Comparison of ENCODE assay signal across 14 cellular contexts in the genomic region with DNA sequence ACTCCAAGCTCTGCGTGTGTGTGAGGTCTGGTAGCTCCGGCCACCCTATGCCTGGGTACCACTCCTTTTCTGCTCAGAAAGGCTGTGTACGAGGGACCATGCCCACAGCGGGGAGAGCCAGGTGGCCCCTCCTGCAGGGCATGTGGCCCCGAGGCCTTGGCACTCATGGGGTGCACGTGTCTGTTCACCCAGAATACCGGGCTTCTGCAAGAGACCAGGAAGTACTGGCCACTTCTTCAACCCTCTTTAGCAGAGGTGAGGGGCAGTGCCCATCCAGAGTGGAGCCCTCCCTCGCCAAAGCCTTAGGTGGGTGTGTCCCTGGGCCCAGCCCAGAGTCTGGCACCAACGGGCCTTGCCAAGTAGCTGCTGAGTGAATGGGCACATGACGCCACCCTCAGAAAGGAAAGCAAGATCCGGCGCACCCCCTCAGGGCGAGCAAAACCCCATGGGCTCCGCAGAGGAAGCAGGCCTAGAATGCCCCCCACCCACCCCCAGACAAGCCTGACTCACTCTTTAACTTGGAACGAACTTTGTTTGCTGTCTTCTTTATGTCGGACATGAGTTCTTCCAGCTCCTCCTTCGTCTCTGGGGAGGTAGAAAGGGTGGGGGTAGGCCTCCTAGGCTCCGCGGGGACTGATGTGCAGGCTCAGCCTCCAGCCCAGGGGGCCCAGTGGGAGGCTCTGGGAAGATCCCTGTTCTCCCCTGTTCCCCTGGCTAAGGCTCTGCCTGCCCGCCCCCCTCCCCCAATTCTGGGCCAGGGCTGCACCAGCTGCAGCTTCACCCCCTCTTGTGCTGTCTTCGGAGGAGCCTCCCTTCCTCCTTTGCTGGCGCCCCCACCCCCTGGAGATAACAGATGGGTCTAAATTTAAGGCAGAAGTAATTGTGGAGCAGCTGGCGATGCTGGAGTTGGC. TPM values are rescaled to one million over a fixed set of nuclear protein-coding genes. Genes with fewer than 3 reads are reported as not detected.
A peak's percentile ranks its signal among the peaks of the same experiment; 100 is the strongest.
DNase-seq lines count a peak whose midpoint lies in the region; ATAC-seq, FAIRE-seq and TF ChIP-seq lines count a peak whose summit lies in the region.
"Had no signal": no experiment of that assay in that cellular context is flagged by ENCODE, and none has a peak within 500 bp of the region (broad histone marks: within the 10 kb centered on the region; RNA-seq: fewer than 3 reads in every experiment).

No MANE protein-coding gene starts in this region.

- peak; percentile 62 for ATAC-seq in RWPE2 (ENCODE audit: low read depth)
- no peak for ATAC-seq in activated naive CD4-positive, alpha-beta T cell treated with anti-CD3 and anti-CD28 coated beads, Interleukin-2, amount 50 U/mL, for 72 hours

- H3K9me3 ChIP-seq in RWPE2 (ENCODE audit: severe bottlenecking), result no peaks in the 10 kb centered on the region
- H3K9me3 ChIP-seq in fibroblast of lung (ENCODE audit: control insufficient read depth, insufficient read depth, low read depth, low read length), result no peaks in the 10 kb centered on the region

- no peak overlapping the region for H3K4me3 ChIP-seq in RWPE2 (ENCODE audit: severe bottlenecking)
- H3K4me3 ChIP-seq in fibroblast of lung (replicated peaks in 1 of 4; ENCODE audit: control extremely low read depth in 1 of 4, insufficient read depth in 1 of 4, low read depth in 3 of 4, low read length in 4 of 4), result no peak overlapping the region
- H3K4me3 ChIP-seq in skeletal muscle cell (ENCODE audit: low read depth, low read length), result no peak overlapping the region
- H3K4me3 ChIP-seq: GM23248 had no signal

- peaks cover 16% of the 10 kb centered on the region for H3K4me1 Mint-ChIP-seq in activated T-cell treated with anti-CD3 and anti-CD28 coated beads, Interleukin-2, amount 50 U/mL, for 24 hours (ENCODE audit: low read depth)

- H3K27ac ChIP-seq in RWPE2 (ENCODE audit: poor library complexity, severe bottlenecking) (peak overlapping the region; percentile 72), fibroblast of lung (ENCODE audit: insufficient read depth, low read length) (no peak overlapping the region)
- H3K27ac ChIP-seq: GM23248 had no signal

- H3K36me3 ChIP-seq in RWPE2 (ENCODE audit: low read depth), result peaks cover 36% of the 10 kb centered on the region
- peaks cover 27% of the 10 kb centered on the region for H3K36me3 ChIP-seq in fibroblast of lung (ENCODE audit: control insufficient read depth, insufficient read depth, low read length)

- DNase-seq in H54 (ENCODE audit: insufficient read length, low spot score) (peak; percentile 81), RWPE2 (ENCODE audit: low spot score) (no peak), fibroblast of lung (ENCODE audit: low read depth in 2 of 2) (peak; percentile 47 to 87), skeletal muscle cell (ENCODE audit: low read depth) (peak; percentile 70), NCI-H146 treated with DMSO at 0.1 percent for 48 hours (lab: John Stamatoyannopoulos, UW; ENCODE audit: unreplicated experiment) (no peak), UCSD-AML1 (lab: John Stamatoyannopoulos, UW; ENCODE audit: unreplicated experiment) (no peak)
- DNase-seq in activated T-cell treated with anti-CD3 and anti-CD28 coated beads, Interleukin-2, amount 50 U/mL, for 24 hours, result no peak
- DNase-seq in activated naive CD4-positive, alpha-beta T cell treated with anti-CD3 and anti-CD28 coated beads, Interleukin-2, amount 50 U/mL, for 72 hours (ENCODE audit: low spot score in 2 of 2), result no peak
- DNase-seq: kidney glomerular epithelial cell had no signal

- TF ChIP-seq CTCF in RWPE2 (IDR thresholded peaks at IDR 0.05; ENCODE audit: poor library complexity, severe bottlenecking), result no peak
- TF ChIP-seq CTCF in fibroblast of lung (conservative IDR thresholded peaks at IDR 0.05 in 1 of 2, IDR thresholded peaks at IDR 0.05 in 1 of 2; ENCODE audit: low read depth in 1 of 2, low read length in 2 of 2), result no peak

- H3K4me2 ChIP-seq in fibroblast of lung (ENCODE audit: extremely low read depth, insufficient read depth, low read length), result no peak overlapping the region

- peaks cover 54% of the 10 kb centered on the region for H3K36me3 Mint-ChIP-seq in activated T-cell treated with anti-CD3 and anti-CD28 coated beads, Interleukin-2, amount 50 U/mL, for 24 hours (ENCODE audit: low read depth)
- no peaks in the 10 kb centered on the region for H3K36me3 Mint-ChIP-seq in activated naive CD4-positive, alpha-beta T cell treated with anti-CD3 and anti-CD28 coated beads, Interleukin-2, amount 50 U/mL, for 72 hours

- H4K20me1 ChIP-seq in fibroblast of lung (ENCODE audit: control insufficient read depth, extremely low read depth, insufficient read depth, low read length), result no peaks in the 10 kb centered on the region

- H3K27me3 Mint-ChIP-seq in activated T-cell treated with anti-CD3 and anti-CD28 coated beads, Interleukin-2, amount 50 U/mL, for 24 hours, result no peaks in the 10 kb centered on the region
- H3K27me3 Mint-ChIP-seq: activated CD4-positive, alpha-beta T cell treated with anti-CD3 and anti-CD28 coated beads for 36 hours; type B pancreatic cell had no signal

- H3K4me3 Mint-ChIP-seq in activated T-cell treated with anti-CD3 and anti-CD28 coated beads, Interleukin-2, amount 50 U/mL, for 24 hours, result no peak overlapping the region
- H3K4me3 Mint-ChIP-seq: activated CD4-positive, alpha-beta T cell treated with anti-CD3 and anti-CD28 coated beads for 36 hours; endodermal cell; type B pancreatic cell had no signal

- no peak overlapping the region for H3K27ac Mint-ChIP-seq in activated T-cell treated with anti-CD3 and anti-CD28 coated beads, Interleukin-2, amount 50 U/mL, for 24 hours
- no peak overlapping the region for H3K27ac Mint-ChIP-seq in activated naive CD4-positive, alpha-beta T cell treated with anti-CD3 and anti-CD28 coated beads, Interleukin-2, amount 50 U/mL, for 72 hours
- H3K27ac Mint-ChIP-seq: activated CD4-positive, alpha-beta T cell treated with anti-CD3 and anti-CD28 coated beads for 36 hours; endodermal cell; type B pancreatic cell had no signal

- no peak for TF ChIP-seq POLR2A in H54 (IDR thresholded peaks at IDR 0.05; ENCODE audit: low read depth, low read length)

- peaks cover 11% of the 10 kb centered on the region for H3K79me2 ChIP-seq in fibroblast of lung (ENCODE audit: control insufficient read depth, insufficient read depth, low read length)

- FAIRE-seq in H54 (lab: Jason Lieb, UNC), result no peak
- FAIRE-seq: RCC 7860 had no signal

- H3K9ac ChIP-seq in fibroblast of lung (ENCODE audit: insufficient read depth, low read length), result no peak overlapping the region
- H3K9ac ChIP-seq: GM23248 had no signal

- H3K9me3 Mint-ChIP-seq in activated T-cell treated with anti-CD3 and anti-CD28 coated beads, Interleukin-2, amount 50 U/mL, for 24 hours, result no peaks in the 10 kb centered on the region
- no peaks in the 10 kb centered on the region for H3K9me3 Mint-ChIP-seq in activated naive CD4-positive, alpha-beta T cell treated with anti-CD3 and anti-CD28 coated beads, Interleukin-2, amount 50 U/mL, for 72 hours
- H3K9me3 Mint-ChIP-seq: endodermal cell, type B pancreatic cell had no signal

- H3K4me1 ChIP-seq in RWPE2 (ENCODE audit: insufficient read depth, poor library complexity, severe bottlenecking) (peaks cover 29% of the 10 kb centered on the region), fibroblast of lung (ENCODE audit: control insufficient read depth, extremely low read depth, insufficient read depth, low read length) (no peaks in the 10 kb centered on the region)

- no peak overlapping the region for H2AFZ ChIP-seq in fibroblast of lung (ENCODE audit: low read length)
- H2AFZ ChIP-seq: GM23248 had no signal

- no peaks in the 10 kb centered on the region for H3K27me3 ChIP-seq in RWPE2 (ENCODE audit: insufficient read depth, poor library complexity, severe bottlenecking)
- H3K27me3 ChIP-seq in fibroblast of lung (ENCODE audit: control insufficient read depth, insufficient read depth, low read length), result no peaks in the 10 kb centered on the region

RNA-seq across cellular contexts. Expression of gene STX1A, which starts 14.6 kb away (rescaled TPM):
- 4.6 and 8.1 TPM in 2 replicates for total RNA-seq in fibroblast of lung
- polyA plus RNA-seq in fibroblast of lung, result 7.8 and 17.2 TPM in 2 replicates
- 5.9 and 13.2 TPM in 2 replicates for polyA plus RNA-seq in fibroblast of lung (2012)
- polyA minus RNA-seq in fibroblast of lung (ENCODE audit: low replicate concordance), result 14.9 and 16.3 TPM in 2 replicates
- total RNA-seq in activated naive CD4-positive, alpha-beta T cell treated with anti-CD3 and anti-CD28 coated beads, Interleukin-2, amount 50 U/mL, for 72 hours, result 10 to 100 TPM in 1 of 2 donors, 1 to 10 TPM in 1; 8.8 to 14.0 TPM

RNA-seq across cellular contexts. Expression of gene BUD23, which starts 21.5 kb away (rescaled TPM):
- 30.8 and 31.9 TPM in 2 replicates for total RNA-seq in fibroblast of lung
- polyA plus RNA-seq in fibroblast of lung, result 60.1 and 78.4 TPM in 2 replicates
- polyA plus RNA-seq in fibroblast of lung (2012), result 55.6 and 70.6 TPM in 2 replicates
- 32.7 and 63.0 TPM in 2 replicates for polyA minus RNA-seq in fibroblast of lung (ENCODE audit: low replicate concordance)
- 10 to 100 TPM; 91.8 to 97.9 TPM for total RNA-seq in activated naive CD4-positive, alpha-beta T cell treated with anti-CD3 and anti-CD28 coated beads, Interleukin-2, amount 50 U/mL, for 72 hours

RNA-seq across cellular contexts. Expression of gene DNAJC30, which starts 21.6 kb away (rescaled TPM):
- total RNA-seq in fibroblast of lung, result 1.8 and 3.8 TPM in 2 replicates
- polyA plus RNA-seq in fibroblast of lung, result 7.3 and 7.7 TPM in 2 replicates
- polyA plus RNA-seq in fibroblast of lung (2012), result 12.8 and 13.5 TPM in 2 replicates
- polyA minus RNA-seq in fibroblast of lung (ENCODE audit: low replicate concordance), result 7.7 and 12.3 TPM in 2 replicates
- 1 to 10 TPM; 3.7 to 7.5 TPM for total RNA-seq in activated naive CD4-positive, alpha-beta T cell treated with anti-CD3 and anti-CD28 coated beads, Interleukin-2, amount 50 U/mL, for 72 hours

RNA-seq across cellular contexts. Expression of gene ABHD11, which starts 33.7 kb away (rescaled TPM):
- 7.1 and 8.0 TPM in 2 replicates for total RNA-seq in fibroblast of lung
- polyA plus RNA-seq in fibroblast of lung, result 6.5 and 16.3 TPM in 2 replicates
- polyA plus RNA-seq in fibroblast of lung (2012), result 7.4 and 18.4 TPM in 2 replicates
- 44.9 and 45.3 TPM in 2 replicates for polyA minus RNA-seq in fibroblast of lung (ENCODE audit: low replicate concordance)
- total RNA-seq in activated naive CD4-positive, alpha-beta T cell treated with anti-CD3 and anti-CD28 coated beads, Interleukin-2, amount 50 U/mL, for 72 hours, result 10 to 100 TPM; 17.3 to 18.1 TPM

RNA-seq across cellular contexts. Expression of gene VPS37D, which starts 37.3 kb away (rescaled TPM):
- 6.2 and 6.8 TPM in 2 replicates for total RNA-seq in fibroblast of lung
- polyA plus RNA-seq in fibroblast of lung, result 0.63 and 0.87 TPM in 2 replicates
- 2.0 and 2.7 TPM in 2 replicates for polyA plus RNA-seq in fibroblast of lung (2012)
- 1.3 and 3.0 TPM in 2 replicates for polyA minus RNA-seq in fibroblast of lung (ENCODE audit: low replicate concordance)
- under 1 TPM in 1 of 2 donors, not detected in 1; 0.95 TPM for total RNA-seq in activated naive CD4-positive, alpha-beta T cell treated with anti-CD3 and anti-CD28 coated beads, Interleukin-2, amount 50 U/mL, for 72 hours

Comparison
In these comparisons a context has a peak if more than half of its experiments do, and no peak if none do; other contexts are left out.
1. DNase-seq: peak in H54 (single experiment), fibroblast of lung (2 of 2) and skeletal muscle cell (single experiment); none in RWPE2 (single experiment), activated T-cell treated with anti-CD3 and anti-CD28 coated beads, Interleukin-2, amount 50 U/mL, for 24 hours (single experiment), NCI-H146 treated with DMSO at 0.1 percent for 48 hours (single experiment), UCSD-AML1 (single experiment) and activated naive CD4-positive, alpha-beta T cell treated with anti-CD3 and anti-CD28 coated beads, Interleukin-2, amount 50 U/mL, for 72 hours (0 of 2).